Comparison of ENCODE assay signal across 8 cellular contexts in the genomic region with DNA sequence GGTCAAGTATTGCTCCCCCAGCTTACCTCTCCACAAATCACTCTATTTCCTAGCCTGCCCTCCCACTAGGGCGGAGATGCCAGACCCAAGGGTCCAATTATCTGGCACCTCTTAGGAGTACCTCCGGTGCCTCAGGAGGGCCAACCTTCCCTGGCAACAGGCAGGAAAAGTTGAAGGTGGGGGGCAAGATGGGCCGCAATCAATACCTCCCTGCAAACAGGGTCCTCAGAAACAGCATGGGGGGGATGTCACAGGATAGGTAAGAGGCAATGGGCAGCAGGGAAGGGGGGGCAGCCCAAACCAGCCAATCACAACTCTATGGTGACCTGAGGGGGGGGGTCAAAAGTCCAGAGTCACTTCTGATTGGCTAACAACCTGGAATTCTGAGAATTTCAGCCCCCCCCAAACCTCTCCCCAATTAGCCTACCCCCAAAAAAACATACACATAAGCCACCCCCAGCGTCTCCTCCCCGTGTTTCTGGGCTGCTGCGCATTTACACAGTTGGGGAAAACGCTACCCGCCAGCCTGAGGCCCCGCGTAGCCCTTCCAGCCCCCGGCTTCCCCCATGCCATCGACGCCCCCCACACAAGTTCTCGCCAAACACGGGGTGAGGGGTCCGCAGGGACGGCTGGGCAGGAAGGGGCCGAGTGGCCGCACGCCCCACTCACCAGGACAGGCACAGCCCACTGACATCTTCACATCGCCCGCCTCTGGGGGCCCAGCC. TPM values are rescaled to one million over a fixed set of nuclear protein-coding genes. Genes with fewer than 3 reads are reported as not detected.
A peak's percentile ranks its signal among the peaks of the same experiment; 100 is the strongest.
DNase-seq lines count a peak whose midpoint lies in the region; TF ChIP-seq lines count a peak whose summit lies in the region.

No MANE protein-coding gene starts in this region.

- H3K27ac ChIP-seq in mesodermal cell (ENCODE audit: low read depth, low read length, severe bottlenecking), result peak overlapping the region; percentile 99

- peaks cover 57% of the 10 kb centered on the region for H3K4me1 ChIP-seq in mesodermal cell (ENCODE audit: control insufficient read depth, insufficient read depth, low read length, poor library complexity, severe bottlenecking)

- H3K9me3 ChIP-seq in mesodermal cell (ENCODE audit: control insufficient read depth, low read length), result no peaks in the 10 kb centered on the region

- 0 to 2% methylated on average over 9 to 11 of the region's 22 CpGs for WGBS in mesodermal cell (ENCODE audit: insufficient coverage in 2 of 2), 2 experiments

- TF ChIP-seq CTCF in epithelial cell of esophagus (IDR thresholded peaks at IDR 0.05; ENCODE audit: insufficient read depth, low read depth, low read length, missing control alignments), result no peak

- H3K36me3 ChIP-seq in mesodermal cell (ENCODE audit: control insufficient read depth, insufficient read depth, low read length), result no peaks in the 10 kb centered on the region

- H3K4me3 ChIP-seq in epithelial cell of esophagus (ENCODE audit: low read length) (peak overlapping the region; percentile 79), mesodermal cell (ENCODE audit: extremely low read depth, insufficient read depth, low read length, poor library complexity, severe bottlenecking) (peak overlapping the region; percentile 76)

- DNase-seq in NCI-H446 (lab: John Stamatoyannopoulos, UW), result peak; percentile 3 to 45
- DNase-seq in NCI-H446 treated with DMSO at 0.1 percent for 48 hours (lab: John Stamatoyannopoulos, UW), result no peak
- DNase-seq in NCI-H1092 (lab: John Stamatoyannopoulos, UW), result peak; percentile 28
- DNase-seq in activated CD8-positive, alpha-beta memory T cell treated with anti-CD3 and anti-CD28 coated beads for 48 hours (ENCODE audit: low read depth in 2 of 3, low spot score in 2 of 3), result peak in 2 of 3 experiments; percentile 19 to 39
- DNase-seq in epithelial cell of esophagus (ENCODE audit: low read depth), result peak; percentile 77
- DNase-seq in stimulated activated naive CD4-positive, alpha-beta T cell treated with Interleukin-2 at 50 U/mL for 16 hours (lab: John Stamatoyannopoulos, UW), result peak; percentile 22
- DNase-seq in NCI-H1105 (lab: John Stamatoyannopoulos, UW), result no peak

RNA-seq across cellular contexts. Expression of a gene that starts 0.6 kb away (rescaled TPM):
- polyA plus RNA-seq in mesodermal cell (2013, experiment 1 of 2), result 112 TPM
- polyA plus RNA-seq in mesodermal cell (2013, experiment 2 of 2), result 92.3 TPM

RNA-seq across cellular contexts. Expression of a gene that starts 13.3 kb away (rescaled TPM):
- 24.3 TPM for polyA plus RNA-seq in mesodermal cell (2013, experiment 1 of 2)
- polyA plus RNA-seq in mesodermal cell (2013, experiment 2 of 2), result 17.7 TPM

RNA-seq across cellular contexts. Expression of a gene that starts 32.6 kb away (rescaled TPM):
- 70.5 TPM for polyA plus RNA-seq in mesodermal cell (2013, experiment 1 of 2)
- polyA plus RNA-seq in mesodermal cell (2013, experiment 2 of 2), result 72.1 TPM

RNA-seq across cellular contexts. Expression of a gene that starts 54.4 kb away (rescaled TPM):
- polyA plus RNA-seq in mesodermal cell (2013, experiment 1 of 2), result 13.6 TPM
- polyA plus RNA-seq in mesodermal cell (2013, experiment 2 of 2), result 10.6 TPM

Comparison
In these comparisons a context has a peak if more than half of its experiments do, and no peak if none do; other contexts are left out.
1. DNase-seq: peak in NCI-H446 (2 of 2), NCI-H1092 (single experiment), activated CD8-positive, alpha-beta memory T cell treated with anti-CD3 and anti-CD28 coated beads for 48 hours (2 of 3), epithelial cell of esophagus (single experiment) and stimulated activated naive CD4-positive, alpha-beta T cell treated with Interleukin-2 at 50 U/mL for 16 hours (single experiment); none in NCI-H446 treated with DMSO at 0.1 percent for 48 hours (single experiment) and NCI-H1105 (single experiment).